17 cellular contexts compared by ENCODE assay signal in the genomic region with DNA sequence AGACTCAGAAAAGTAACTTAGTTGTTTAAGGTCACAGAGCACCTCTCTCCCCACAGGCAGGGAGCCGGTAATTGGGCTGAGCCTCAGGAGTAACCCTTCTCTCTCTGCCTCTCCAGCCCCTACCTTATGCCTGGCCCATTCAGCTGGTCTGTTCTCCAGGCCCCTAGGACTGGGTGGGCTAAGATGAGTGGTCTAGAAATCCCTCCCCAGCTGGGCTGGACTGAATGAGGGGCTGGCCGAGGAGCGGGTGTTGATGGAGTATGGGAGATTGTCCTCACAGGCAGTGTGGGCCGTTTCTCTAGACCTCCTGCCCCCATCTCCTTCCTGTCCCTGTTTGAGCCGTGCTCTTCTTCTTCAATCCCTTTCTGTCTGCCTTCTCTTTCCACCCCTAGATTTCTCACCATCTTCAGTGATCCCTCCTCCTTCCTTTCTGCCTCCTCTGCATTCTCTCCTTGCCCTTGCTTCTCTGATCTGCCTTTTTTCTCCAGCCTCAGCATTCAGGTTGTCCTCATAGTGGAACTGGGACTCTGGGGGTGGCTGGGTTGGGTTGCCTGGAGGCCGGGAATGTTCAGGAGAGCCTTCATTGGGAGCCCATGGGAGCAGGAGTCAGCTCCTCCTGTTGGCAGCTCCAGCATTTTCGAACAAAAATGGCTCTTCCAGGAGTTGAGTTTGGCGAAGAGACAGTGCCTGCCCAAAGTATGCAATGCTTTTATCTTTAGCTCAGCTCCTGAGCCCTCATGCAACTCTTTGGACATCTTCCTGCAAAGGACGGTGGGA. TPM values are rescaled to one million over a fixed set of nuclear protein-coding genes. Genes with fewer than 3 reads are reported as not detected.
A peak's percentile ranks its signal among the peaks of the same experiment; 100 is the strongest.
DNase-seq lines count a peak whose midpoint lies in the region; ATAC-seq and TF ChIP-seq lines count a peak whose summit lies in the region.
"Had no signal": no experiment of that assay in that cellular context is flagged by ENCODE, and none has a peak within 500 bp of the region (broad histone marks: within the 10 kb centered on the region; RNA-seq: fewer than 3 reads in every experiment).

No MANE protein-coding gene starts in this region.

- WGBS in sigmoid colon, 2 donors, result 84 to 88% methylated on average over 9 of the region's 9 CpGs

- TF ChIP-seq POLR2A in sigmoid colon (IDR thresholded peaks at IDR 0.05), result no peak

- TF ChIP-seq EP300 in sigmoid colon (IDR thresholded peaks at IDR 0.05), result no peak

- no peaks in the 10 kb centered on the region for H3K9me3 Mint-ChIP-seq in activated T-helper 17 cell treated with anti-CD3 and anti-CD28 coated beads, Interleukin-2, amount 50 U/mL, for 72 hours
- H3K9me3 Mint-ChIP-seq: activated naive CD4-positive, alpha-beta T cell treated with anti-CD3 and anti-CD28 coated beads, Interleukin-2, amount 50 U/mL, for 72 hours had no signal

- peak overlapping the region; percentile 29; the same call in 1 of the 2 replicates for H3K27ac ChIP-seq in C4-2B
- H3K27ac ChIP-seq in right atrium auricular region, result peak overlapping the region; percentile 74 to 81
- peak overlapping the region in 2 of 4 donors; percentile 7 to 27 for H3K27ac ChIP-seq in sigmoid colon
- H3K27ac ChIP-seq: Peyer's patch, psoas muscle had no signal

- H3K4me1 Mint-ChIP-seq in activated T-helper 17 cell treated with anti-CD3 and anti-CD28 coated beads, Interleukin-2, amount 50 U/mL, for 72 hours, result no peaks in the 10 kb centered on the region

- H3K36me3 Mint-ChIP-seq in activated T-helper 17 cell treated with anti-CD3 and anti-CD28 coated beads, Interleukin-2, amount 50 U/mL, for 72 hours (ENCODE audit: low read depth), result no peaks in the 10 kb centered on the region
- H3K36me3 Mint-ChIP-seq: activated naive CD4-positive, alpha-beta T cell treated with anti-CD3 and anti-CD28 coated beads, Interleukin-2, amount 50 U/mL, for 72 hours had no signal

- intact Hi-C loops in sigmoid colon (cut with DNase I), result no loop called here

- no peaks in the 10 kb centered on the region for H3K36me3 ChIP-seq in right atrium auricular region
- no peaks in the 10 kb centered on the region for H3K36me3 ChIP-seq in sigmoid colon
- H3K36me3 ChIP-seq: Peyer's patch had no signal

- H3K27me3 Mint-ChIP-seq in activated T-helper 17 cell treated with anti-CD3 and anti-CD28 coated beads, Interleukin-2, amount 50 U/mL, for 72 hours, result no peaks in the 10 kb centered on the region

- H3K4me3 Mint-ChIP-seq in activated T-helper 17 cell treated with anti-CD3 and anti-CD28 coated beads, Interleukin-2, amount 50 U/mL, for 72 hours, result no peak overlapping the region

- H3K4me3 ChIP-seq in right atrium auricular region, result no peak overlapping the region
- no peak overlapping the region for H3K4me3 ChIP-seq in sigmoid colon
- H3K4me3 ChIP-seq: Peyer's patch, psoas muscle had no signal

- no peak for TF ChIP-seq CTCF in C4-2B (conservative IDR thresholded peaks at IDR 0.05)
- TF ChIP-seq CTCF in right atrium auricular region (IDR thresholded peaks at IDR 0.05), result no peak
- no peak for TF ChIP-seq CTCF in sigmoid colon (IDR thresholded peaks at IDR 0.05)

- H3K9me3 ChIP-seq in right atrium auricular region (no peaks in the 10 kb centered on the region), sigmoid colon (no peaks in the 10 kb centered on the region)
- H3K9me3 ChIP-seq: Peyer's patch, psoas muscle had no signal

- no peak for DNase-seq in right atrium auricular region (ENCODE audit: low spot score)
- peak; percentile 55 for DNase-seq in sigmoid colon
- no peak for DNase-seq in germinal center (ENCODE audit: low spot score)
- no peak for DNase-seq in NOMO-1 treated with dmso at 0.1 percent for 144 hours (lab: John Stamatoyannopoulos, UW; ENCODE audit: unreplicated experiment)
- DNase-seq in DMS114 treated with DMSO at 0.1 percent for 48 hours (lab: John Stamatoyannopoulos, UW; ENCODE audit: unreplicated experiment), result no peak
- DNase-seq in midbrain (lab: John Stamatoyannopoulos, UW), result no peak
- DNase-seq: activated CD4-positive, alpha-beta T cell treated with anti-CD3 and anti-CD28 coated beads, Interleukin-2, amount 50 U/mL, for 48 hours; activated T-cell treated with anti-CD3 and anti-CD28 coated beads, Interleukin-2, amount 50 U/mL, for 1 hour; central memory CD4-positive, alpha-beta T cell; Karpas-422; NCI-H1105 treated with DMSO at 0.1 percent for 48 hours; Peyer's patch; psoas muscle; stimulated activated naive CD8-positive, alpha-beta T cell treated with anti-CD3 and anti-CD28 coated beads, Interleukin-15, Interleukin-2, amounts not matched to agents 100 U/mL and 50 U/mL, for 24 hours had no signal

- H3K27me3 ChIP-seq in right atrium auricular region (no peaks in the 10 kb centered on the region), sigmoid colon (no peaks in the 10 kb centered on the region)
- H3K27me3 ChIP-seq: Peyer's patch had no signal

- peaks cover 0 to 85% of the 10 kb centered on the region in 2 donors for H3K4me1 ChIP-seq in right atrium auricular region
- peaks cover 0 to 53% (median 48%) of the 10 kb centered on the region in 4 donors for H3K4me1 ChIP-seq in sigmoid colon

- ATAC-seq in activated T-helper 17 cell treated with anti-CD3 and anti-CD28 coated beads, Interleukin-2, amount 50 U/mL, for 72 hours (replicated peaks), result no peak
- ATAC-seq: activated naive CD4-positive, alpha-beta T cell treated with anti-CD3 and anti-CD28 coated beads, Interleukin-2, amount 50 U/mL, for 72 hours; psoas muscle; stimulated activated naive CD8-positive, alpha-beta T cell treated with anti-CD3 and anti-CD28 coated beads, Interleukin-15, Interleukin-2, amounts not matched to agents 100 U/mL and 50 U/mL, for 24 hours had no signal

- peak overlapping the region; percentile 50 for H3K27ac Mint-ChIP-seq in activated T-helper 17 cell treated with anti-CD3 and anti-CD28 coated beads, Interleukin-2, amount 50 U/mL, for 72 hours

RNA-seq across cellular contexts. Expression of gene ST3GAL4, which starts 7.6 kb away (rescaled TPM):
- total RNA-seq in activated T-helper 17 cell treated with anti-CD3 and anti-CD28 coated beads, Interleukin-2, amount 50 U/mL, for 72 hours, result 10 to 100 TPM; 10.0 to 16.2 TPM
- total RNA-seq in right atrium auricular region (100 to 1,000 TPM in 1 of 2 donors, 10 to 100 TPM in 1; 67.5 to 103 TPM), sigmoid colon (10 to 100 TPM; 43.1 to 69.2 (median 45.5) TPM)
- 100 to 1,000 TPM; 211 to 336 (median 268) TPM for polyA plus RNA-seq in sigmoid colon

RNA-seq across cellular contexts. Expression of gene DCPS, which starts 59.2 kb away (rescaled TPM):
- total RNA-seq in activated T-helper 17 cell treated with anti-CD3 and anti-CD28 coated beads, Interleukin-2, amount 50 U/mL, for 72 hours, result 10 to 100 TPM; 28.1 to 47.5 TPM
- 10 to 100 TPM; 12.1 to 14.1 TPM for total RNA-seq in right atrium auricular region
- total RNA-seq in sigmoid colon, result 1 to 10 TPM; 7.6 to 10.0 (median 9.3) TPM
- polyA plus RNA-seq in sigmoid colon, result 10 to 100 TPM in 2 of 3 donors, 1 to 10 TPM in 1; 9.0 to 30.0 (median 15.0) TPM
